ENCODE assay signal across 38 cellular contexts in the genomic region with DNA sequence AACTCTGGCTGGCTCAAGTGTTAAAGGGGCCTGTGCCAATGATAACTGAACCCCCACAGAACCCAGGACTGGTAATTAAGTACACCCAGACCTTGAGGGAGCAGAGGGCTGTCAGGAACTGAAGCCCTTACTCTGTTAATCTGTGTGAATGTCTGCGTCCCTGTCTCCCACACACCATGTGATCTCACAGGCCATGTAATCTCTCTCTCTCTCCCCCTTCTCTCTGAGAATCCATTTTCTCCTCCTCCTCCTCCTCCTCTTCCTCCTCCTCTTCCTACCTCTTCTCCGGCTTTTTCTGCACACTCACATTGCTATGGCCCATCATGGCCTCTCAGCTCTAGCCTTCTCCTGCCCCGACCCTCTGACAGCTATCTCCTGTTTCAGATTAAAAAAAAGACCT. TPM values are rescaled to one million over a fixed set of nuclear protein-coding genes. Genes with fewer than 3 reads are reported as not detected.
"Had no signal": no experiment of that assay in that cellular context is flagged by ENCODE, and none has a peak within 500 bp of the region (broad histone marks: within the 10 kb centered on the region; RNA-seq: fewer than 3 reads in every experiment).

No MANE protein-coding gene starts in this region.

- H3K36me3 ChIP-seq: adrenal gland, cardiac muscle cell, colonic mucosa, esophagus squamous epithelium, gastroesophageal sphincter, WERI-Rb-1 had no signal

- H3K4me3 Mint-ChIP-seq: activated B cell treated with CpG ODN at 0.5 μM for 24 hours; activated CD4-positive, alpha-beta memory T cell treated with anti-CD3 and anti-CD28 coated beads for 36 hours; activated CD8-positive, alpha-beta memory T cell treated with anti-CD3 and anti-CD28 coated beads, Interleukin-2, amount 10 ng/mL, durations not matched to agents 7 days and 5 days; activated CD8-positive, alpha-beta T cell treated with anti-CD3 and anti-CD28 coated beads, Interleukin-2, amount 10 ng/mL, durations not matched to agents 7 days and 5 days; activated naive CD4-positive, alpha-beta T cell treated with anti-CD3 and anti-CD28 coated beads for 36 hours; activated naive CD4-positive, alpha-beta T cell treated with anti-CD3 and anti-CD28 coated beads, Interleukin-2, amount 50 U/mL, for 24 hours; activated naive CD8-positive, alpha-beta T cell treated with anti-CD3 and anti-CD28 coated beads for 36 hours; activated naive CD8-positive, alpha-beta T cell treated with anti-CD3 and anti-CD28 coated beads, Interleukin-2, amount 50 U/mL, for 24 hours; activated T-helper 1 cell treated with anti-CD3 and anti-CD28 coated beads, Interleukin-12 subunit alpha, Interleukin-12 subunit beta, Interleukin-2, Interleukin-4 antibody, amounts not matched to agents 30 ng/mL and 10 ng/mL and 1 ng/mL, durations not matched to agents 14 hours and 24 hours and 36 hours; T-cell; T-helper 1 cell treated with Interleukin-12 subunit alpha and Interleukin-12 subunit beta and Interleukin-4 antibody, amounts not matched to agents 30 μg/mL and 1 μg/mL, for 36 hours had no signal

- H3K27me3 Mint-ChIP-seq: activated B cell treated with CpG ODN at 0.5 μM for 24 hours; activated CD4-positive, alpha-beta memory T cell treated with anti-CD3 and anti-CD28 coated beads for 36 hours; activated CD8-positive, alpha-beta memory T cell treated with anti-CD3 and anti-CD28 coated beads, Interleukin-2, amount 10 ng/mL, durations not matched to agents 7 days and 5 days; activated naive CD4-positive, alpha-beta T cell treated with anti-CD3 and anti-CD28 coated beads, Interleukin-2, amount 50 U/mL, for 24 hours; activated naive CD8-positive, alpha-beta T cell treated with anti-CD3 and anti-CD28 coated beads for 36 hours; activated naive CD8-positive, alpha-beta T cell treated with anti-CD3 and anti-CD28 coated beads, Interleukin-2, amount 50 U/mL, for 24 hours; T-cell had no signal

- H3K9me3 ChIP-seq: adrenal gland, body of pancreas, colonic mucosa, esophagus squamous epithelium, gastroesophageal sphincter had no signal

- H3K9me3 Mint-ChIP-seq: activated B cell treated with CpG ODN at 0.5 μM for 24 hours; activated CD4-positive, alpha-beta memory T cell treated with anti-CD3 and anti-CD28 coated beads for 36 hours; activated naive CD4-positive, alpha-beta T cell treated with anti-CD3 and anti-CD28 coated beads for 36 hours; activated naive CD4-positive, alpha-beta T cell treated with anti-CD3 and anti-CD28 coated beads, Interleukin-2, amount 50 U/mL, for 24 hours; activated naive CD8-positive, alpha-beta T cell treated with anti-CD3 and anti-CD28 coated beads for 36 hours; activated naive CD8-positive, alpha-beta T cell treated with anti-CD3 and anti-CD28 coated beads, Interleukin-2, amount 50 U/mL, for 24 hours; activated T-helper 1 cell treated with anti-CD3 and anti-CD28 coated beads, Interleukin-12 subunit alpha, Interleukin-12 subunit beta, Interleukin-2, Interleukin-4 antibody, amounts not matched to agents 30 ng/mL and 10 ng/mL and 1 ng/mL, durations not matched to agents 14 hours and 24 hours and 36 hours; activated T-helper 2 cell treated with anti-CD3 and anti-CD28 coated beads, Interferon-gamma antibody, Interleukin-2, Interleukin-4, amounts not matched to agents 10 μg/mL and 5 μg/mL and 100 μg/mL, durations not matched to agents 14 hours and 24 hours and 36 hours; T-cell; T-helper 1 cell treated with Interleukin-12 subunit alpha and Interleukin-12 subunit beta and Interleukin-4 antibody, amounts not matched to agents 30 μg/mL and 1 μg/mL, for 36 hours had no signal

- DNase-seq: activated B cell treated with CpG ODN at 0.5 μM for 24 hours; activated CD4-positive, alpha-beta memory T cell treated with anti-CD3 and anti-CD28 coated beads for 36 hours; activated CD4-positive, alpha-beta T cell treated with anti-CD3 and anti-CD28 coated beads for 48 hours; activated CD8-positive, alpha-beta memory T cell treated with anti-CD3 and anti-CD28 coated beads, Interleukin-2, amount 10 ng/mL, durations not matched to agents 7 days and 5 days; activated CD8-positive, alpha-beta memory T cell treated with anti-CD3 and anti-CD28 coated beads, Interleukin-2, amount 50 U/mL, for 4 hours; activated CD8-positive, alpha-beta T cell treated with anti-CD3 and anti-CD28 coated beads, Interleukin-2, amount 10 ng/mL, durations not matched to agents 7 days and 5 days; activated effector memory CD4-positive, alpha-beta T cell treated with anti-CD3 and anti-CD28 coated beads, Interleukin-2, amount 50 U/mL, for 16 hours; activated naive CD4-positive, alpha-beta T cell treated with anti-CD3 and anti-CD28 coated beads for 36 hours; activated naive CD8-positive, alpha-beta T cell treated with anti-CD3 and anti-CD28 coated beads for 36 hours; activated naive CD8-positive, alpha-beta T cell treated with anti-CD3 and anti-CD28 coated beads, Interleukin-2, amount 50 U/mL, for 24 hours; activated T-cell treated with anti-CD3 and anti-CD28 coated beads, Interleukin-2, amount 50 U/mL, for 1 hour; activated T-cell treated with anti-CD3 and anti-CD28 coated beads, Interleukin-2, amount 50 U/mL, for 48 hours; adrenal gland; amygdala; aorta; body of pancreas; central memory CD4-positive, alpha-beta T cell; cerebellar nuclear complex; colonic mucosa; effector CD8-positive, alpha-beta T cell; esophagus squamous epithelium; foreskin melanocyte; SW 1271; T-cell; T-helper 9 cell; WERI-Rb-1 had no signal

- H3K27ac Mint-ChIP-seq: activated B cell treated with CpG ODN at 0.5 μM for 24 hours; activated CD4-positive, alpha-beta memory T cell treated with anti-CD3 and anti-CD28 coated beads for 36 hours; activated CD8-positive, alpha-beta memory T cell treated with anti-CD3 and anti-CD28 coated beads, Interleukin-2, amount 10 ng/mL, durations not matched to agents 7 days and 5 days; activated CD8-positive, alpha-beta T cell treated with anti-CD3 and anti-CD28 coated beads, Interleukin-2, amount 10 ng/mL, durations not matched to agents 7 days and 5 days; activated naive CD4-positive, alpha-beta T cell treated with anti-CD3 and anti-CD28 coated beads for 36 hours; activated naive CD4-positive, alpha-beta T cell treated with anti-CD3 and anti-CD28 coated beads, Interleukin-2, amount 50 U/mL, for 24 hours; activated naive CD8-positive, alpha-beta T cell treated with anti-CD3 and anti-CD28 coated beads for 36 hours; activated naive CD8-positive, alpha-beta T cell treated with anti-CD3 and anti-CD28 coated beads, Interleukin-2, amount 50 U/mL, for 24 hours; activated T-helper 1 cell treated with anti-CD3 and anti-CD28 coated beads, Interleukin-12 subunit alpha, Interleukin-12 subunit beta, Interleukin-2, Interleukin-4 antibody, amounts not matched to agents 30 ng/mL and 10 ng/mL and 1 ng/mL, durations not matched to agents 14 hours and 24 hours and 36 hours; activated T-helper 2 cell treated with anti-CD3 and anti-CD28 coated beads, Interferon-gamma antibody, Interleukin-2, Interleukin-4, amounts not matched to agents 10 μg/mL and 5 μg/mL and 100 μg/mL, durations not matched to agents 14 hours and 24 hours and 36 hours; T-cell; T-helper 1 cell treated with Interleukin-12 subunit alpha and Interleukin-12 subunit beta and Interleukin-4 antibody, amounts not matched to agents 30 μg/mL and 1 μg/mL, for 36 hours had no signal

- H3K4me1 Mint-ChIP-seq: activated B cell treated with CpG ODN at 0.5 μM for 24 hours; activated CD8-positive, alpha-beta memory T cell treated with anti-CD3 and anti-CD28 coated beads, Interleukin-2, amount 10 ng/mL, durations not matched to agents 7 days and 5 days; activated naive CD4-positive, alpha-beta T cell treated with anti-CD3 and anti-CD28 coated beads, Interleukin-2, amount 50 U/mL, for 24 hours; activated naive CD8-positive, alpha-beta T cell treated with anti-CD3 and anti-CD28 coated beads for 36 hours; activated naive CD8-positive, alpha-beta T cell treated with anti-CD3 and anti-CD28 coated beads, Interleukin-2, amount 50 U/mL, for 24 hours; T-cell had no signal

- FAIRE-seq: endometrium, endothelial cell of umbilical vein had no signal

- H3K4me3 ChIP-seq: adrenal gland, body of pancreas, cardiac muscle cell, colonic mucosa, esophagus squamous epithelium, gastroesophageal sphincter had no signal

- H3K27me3 ChIP-seq: adrenal gland, body of pancreas, cardiac muscle cell, colonic mucosa, esophagus squamous epithelium, gastroesophageal sphincter had no signal

- ATAC-seq: activated CD4-positive, CD25-positive, alpha-beta regulatory T cell treated with anti-CD3 and anti-CD28 coated beads, Interleukin-2, amount 50 U/mL, for 24 hours; activated CD8-positive, alpha-beta memory T cell treated with anti-CD3 and anti-CD28 coated beads, Interleukin-2, amount 10 ng/mL, durations not matched to agents 7 days and 5 days; activated CD8-positive, alpha-beta T cell treated with anti-CD3 and anti-CD28 coated beads, Interleukin-2, amount 10 ng/mL, durations not matched to agents 7 days and 5 days; activated naive CD8-positive, alpha-beta T cell treated with anti-CD3 and anti-CD28 coated beads, Interleukin-2, amount 50 U/mL, for 24 hours; body of pancreas; gastroesophageal sphincter; T-cell had no signal

- H3K4me1 ChIP-seq: body of pancreas, colonic mucosa had no signal

- H3K36me3 Mint-ChIP-seq: activated CD4-positive, alpha-beta memory T cell treated with anti-CD3 and anti-CD28 coated beads for 36 hours; activated CD8-positive, alpha-beta memory T cell treated with anti-CD3 and anti-CD28 coated beads, Interleukin-2, amount 10 ng/mL, durations not matched to agents 7 days and 5 days; activated naive CD4-positive, alpha-beta T cell treated with anti-CD3 and anti-CD28 coated beads, Interleukin-2, amount 50 U/mL, for 24 hours; activated naive CD8-positive, alpha-beta T cell treated with anti-CD3 and anti-CD28 coated beads for 36 hours; T-cell had no signal

- H3K27ac ChIP-seq: adrenal gland, body of pancreas, cardiac muscle cell, colonic mucosa, epithelial cell of prostate, esophagus squamous epithelium, gastroesophageal sphincter, WERI-Rb-1 had no signal

RNA-seq across cellular contexts. Expression of gene IRAG1, which starts 14.6 kb away (rescaled TPM):
- total RNA-seq: activated B cell treated with CpG ODN at 0.5 μM for 24 hours; activated CD4-positive, alpha-beta memory T cell treated with anti-CD3 and anti-CD28 coated beads for 36 hours; activated CD8-positive, alpha-beta memory T cell treated with anti-CD3 and anti-CD28 coated beads for 36 hours; activated CD8-positive, alpha-beta memory T cell treated with anti-CD3 and anti-CD28 coated beads, Interleukin-2, amount 10 ng/mL, durations not matched to agents 7 days and 5 days; activated CD8-positive, alpha-beta T cell treated with anti-CD3 and anti-CD28 coated beads, Interleukin-2, amount 10 ng/mL, durations not matched to agents 7 days and 5 days; activated naive CD4-positive, alpha-beta T cell treated with anti-CD3 and anti-CD28 coated beads for 36 hours; activated naive CD8-positive, alpha-beta T cell treated with anti-CD3 and anti-CD28 coated beads for 36 hours; activated T-helper 1 cell treated with anti-CD3 and anti-CD28 coated beads, Interleukin-12 subunit alpha, Interleukin-12 subunit beta, Interleukin-2, Interleukin-4 antibody, amounts not matched to agents 30 ng/mL and 10 ng/mL and 1 ng/mL, durations not matched to agents 14 hours and 24 hours and 36 hours; activated T-helper 2 cell treated with anti-CD3 and anti-CD28 coated beads, Interferon-gamma antibody, Interleukin-2, Interleukin-4, amounts not matched to agents 10 μg/mL and 5 μg/mL and 100 μg/mL, durations not matched to agents 14 hours and 24 hours and 36 hours; T-helper 2 cell treated with Interferon-gamma antibody and Interleukin-4, amounts not matched to agents 100 ng/mL and 5 ng/mL, for 36 hours had no signal
